Comparison of ENCODE assay signal across 1 cellular context in the genomic region with DNA sequence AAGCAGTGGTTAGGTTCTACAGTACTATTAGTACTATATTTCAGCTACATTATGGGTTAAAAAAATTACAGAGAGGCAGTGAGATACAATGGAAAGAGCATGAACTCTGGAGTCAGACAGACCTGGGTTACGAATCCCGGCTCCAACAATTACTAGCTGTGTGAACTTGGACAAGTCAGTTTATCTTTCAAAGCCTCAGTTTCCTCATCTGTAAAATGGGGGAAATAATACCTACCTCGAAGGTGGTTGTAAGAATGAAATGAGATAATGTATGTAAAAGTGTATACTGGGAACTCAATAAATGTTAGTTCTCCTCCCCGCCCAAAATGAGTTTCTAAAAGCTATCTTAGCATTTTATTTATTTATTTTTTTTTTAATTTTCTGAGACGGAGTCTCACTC.
TF ChIP-seq lines count a peak whose summit lies in the region.

No MANE protein-coding gene starts in this region.

TF ChIP-seq in K562, 482 proteins besides CTCF, POLR2A, EP300 and RAD21:
- TF ChIP-seq, protein P1, sequence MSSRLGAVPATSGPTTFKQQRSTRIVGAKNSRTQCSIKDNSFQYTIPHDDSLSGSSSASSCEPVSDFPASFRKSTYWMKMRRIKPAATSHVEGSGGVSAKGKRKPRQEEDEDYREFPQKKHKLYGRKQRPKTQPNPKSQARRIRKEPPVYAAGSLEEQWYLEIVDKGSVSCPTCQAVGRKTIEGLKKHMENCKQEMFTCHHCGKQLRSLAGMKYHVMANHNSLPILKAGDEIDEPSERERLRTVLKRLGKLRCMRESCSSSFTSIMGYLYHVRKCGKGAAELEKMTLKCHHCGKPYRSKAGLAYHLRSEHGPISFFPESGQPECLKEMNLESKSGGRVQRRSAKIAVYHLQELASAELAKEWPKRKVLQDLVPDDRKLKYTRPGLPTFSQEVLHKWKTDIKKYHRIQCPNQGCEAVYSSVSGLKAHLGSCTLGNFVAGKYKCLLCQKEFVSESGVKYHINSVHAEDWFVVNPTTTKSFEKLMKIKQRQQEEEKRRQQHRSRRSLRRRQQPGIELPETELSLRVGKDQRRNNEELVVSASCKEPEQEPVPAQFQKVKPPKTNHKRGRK (tag; IDR thresholded peaks at IDR 0.05): no peak
- TF ChIP-seq XRCC4 (IDR thresholded peaks at IDR 0.05; ENCODE audit: extremely low read depth, insufficient read depth, insufficient read length) (no peak), FOXK1 (CRISPR knock-in tag; IDR thresholded peaks at IDR 0.05; ENCODE audit: borderline replicate concordance) (no peak), BCOR (IDR thresholded peaks at IDR 0.05) (peak; percentile 59), RBM25 (IDR thresholded peaks at IDR 0.05; ENCODE audit: low read depth, low read length, severe bottlenecking) (peak; percentile 94), TBL1XR1 (IDR thresholded peaks at IDR 0.05; ENCODE audit: low read length in 2 of 2) (no peak), ADNP (tag; IDR thresholded peaks at IDR 0.05) (peak; percentile 39; the same call in 1 of the 2 replicates)
